12 cellular contexts compared by ENCODE assay signal in genomic region chr5:68378204-68378830, GRCh38.
A peak's percentile ranks its signal among the peaks of the same experiment; 100 is the strongest.
DNase-seq lines count a peak whose midpoint lies in the region; ATAC-seq and TF ChIP-seq lines count a peak whose summit lies in the region.
"Had no signal": no experiment of that assay in that cellular context is flagged by ENCODE, and none has a peak within 500 bp of the region (broad histone marks: within the 10 kb centered on the region; RNA-seq: fewer than 3 reads in every experiment).

No MANE protein-coding gene starts in this region.

- peaks cover 8% of the 10 kb centered on the region for H3K9me3 Mint-ChIP-seq in activated CD8-positive, alpha-beta T cell treated with anti-CD3 and anti-CD28 coated beads, Interleukin-2, amount 10 ng/mL, durations not matched to agents 7 days and 5 days (ENCODE audit: insufficient read depth)

- H3K4me1 ChIP-seq in gastroesophageal sphincter (no peaks in the 10 kb centered on the region), upper lobe of right lung (peaks cover 12% of the 10 kb centered on the region)
- H3K4me1 ChIP-seq: adrenal gland, testis had no signal

- no peak overlapping the region for H3K27ac ChIP-seq in gastroesophageal sphincter
- no peak overlapping the region for H3K27ac ChIP-seq in upper lobe of right lung
- H3K27ac ChIP-seq: adrenal gland, testis had no signal

- peaks cover 3% of the 10 kb centered on the region for H3K27me3 Mint-ChIP-seq in activated CD8-positive, alpha-beta T cell treated with anti-CD3 and anti-CD28 coated beads, Interleukin-2, amount 10 ng/mL, durations not matched to agents 7 days and 5 days (ENCODE audit: low read depth)

- H3K27ac Mint-ChIP-seq in activated CD8-positive, alpha-beta T cell treated with anti-CD3 and anti-CD28 coated beads, Interleukin-2, amount 10 ng/mL, durations not matched to agents 7 days and 5 days, result peak overlapping the region; percentile 93

- ATAC-seq in GM19452 (IDR thresholded peaks at IDR 0.05; ENCODE audit: unreplicated experiment) (peak; percentile 88), HG03108 (IDR thresholded peaks at IDR 0.05; ENCODE audit: unreplicated experiment) (peak; percentile 82), gastroesophageal sphincter (no peak), HG03039 (IDR thresholded peaks at IDR 0.05; ENCODE audit: unreplicated experiment) (no peak), upper lobe of right lung (no peak)
- peak; percentile 86 for ATAC-seq in activated CD8-positive, alpha-beta T cell treated with anti-CD3 and anti-CD28 coated beads, Interleukin-2, amount 10 ng/mL, durations not matched to agents 7 days and 5 days

- CTCF ChIA-PET in activated CD8-positive, alpha-beta T cell treated with anti-CD3 and anti-CD28 coated beads, Interleukin-2, amount 10 ng/mL, durations not matched to agents 7 days and 5 days (lab: Charles Lee), result interaction anchor here (0.7 to 4.0 kb wide), 13 partner anchors 8 to 106 kb away, joined by 3 to 25 read pairs (median 4); no protein-coding TSS in a partner anchor

- peaks cover 22% of the 10 kb centered on the region for H3K36me3 Mint-ChIP-seq in activated CD8-positive, alpha-beta T cell treated with anti-CD3 and anti-CD28 coated beads, Interleukin-2, amount 10 ng/mL, durations not matched to agents 7 days and 5 days (ENCODE audit: low read depth)

- H3K27me3 ChIP-seq in gastroesophageal sphincter, result no peaks in the 10 kb centered on the region
- no peaks in the 10 kb centered on the region for H3K27me3 ChIP-seq in upper lobe of right lung
- H3K27me3 ChIP-seq: adrenal gland, testis had no signal

- H3K9me3 ChIP-seq in gastroesophageal sphincter (no peaks in the 10 kb centered on the region), upper lobe of right lung (no peaks in the 10 kb centered on the region)
- H3K9me3 ChIP-seq: adrenal gland, testis had no signal

- WGBS in gastroesophageal sphincter (ENCODE audit: low coverage in 1 of 2), 2 donors, result 60% methylated on average over 1 of the region's 3 CpGs; no CpG with 5 or more reads in 1 of the 2 donors

- peak; percentile 25 for DNase-seq in ELF-1 (ENCODE audit: low read depth, low spot score)
- DNase-seq in activated CD8-positive, alpha-beta T cell treated with anti-CD3 and anti-CD28 coated beads, Interleukin-2, amount 10 ng/mL, durations not matched to agents 7 days and 5 days, result peak; percentile 75
- no peak for DNase-seq in upper lobe of right lung
- DNase-seq in ecto neural progenitor cell (ENCODE audit: low spot score), result no peak
- DNase-seq: adrenal gland, Calu3, glutamatergic neuron, testis had no signal

- H3K4me3 Mint-ChIP-seq in activated CD8-positive, alpha-beta T cell treated with anti-CD3 and anti-CD28 coated beads, Interleukin-2, amount 10 ng/mL, durations not matched to agents 7 days and 5 days, result peak overlapping the region; percentile 58

- peaks cover 77% of the 10 kb centered on the region for H3K4me1 Mint-ChIP-seq in activated CD8-positive, alpha-beta T cell treated with anti-CD3 and anti-CD28 coated beads, Interleukin-2, amount 10 ng/mL, durations not matched to agents 7 days and 5 days (ENCODE audit: low read depth)

- H3K4me3 ChIP-seq in gastroesophageal sphincter (no peak overlapping the region), upper lobe of right lung (no peak overlapping the region)
- H3K4me3 ChIP-seq: adrenal gland, testis had no signal

- intact Hi-C loops in upper lobe of right lung (cut with DNase I), result no loop called here

- POLR2A ChIA-PET in activated CD8-positive, alpha-beta T cell treated with anti-CD3 and anti-CD28 coated beads, Interleukin-2, amount 10 ng/mL, durations not matched to agents 7 days and 5 days (lab: Charles Lee), result interaction anchor here (0.9 to 1.3 kb wide), 3 partner anchors 8 to 90 kb away, joined by 3 to 8 read pairs (median 4); no protein-coding TSS in a partner anchor

- no peak for TF ChIP-seq POLR2A in gastroesophageal sphincter (IDR thresholded peaks at IDR 0.05)

- H3K36me3 ChIP-seq in gastroesophageal sphincter (no peaks in the 10 kb centered on the region), upper lobe of right lung (no peaks in the 10 kb centered on the region)
- H3K36me3 ChIP-seq: adrenal gland had no signal

- TF ChIP-seq EP300 in gastroesophageal sphincter (IDR thresholded peaks at IDR 0.05), result no peak

- TF ChIP-seq CTCF in gastroesophageal sphincter (IDR thresholded peaks at IDR 0.05) (no peak), upper lobe of right lung (IDR thresholded peaks at IDR 0.05) (no peak)

Comparison
In these comparisons a context has a peak if more than half of its experiments do, and no peak if none do; other contexts are left out.
1. DNase-seq: peak in ELF-1 (single experiment) and activated CD8-positive, alpha-beta T cell treated with anti-CD3 and anti-CD28 coated beads, Interleukin-2, amount 10 ng/mL, durations not matched to agents 7 days and 5 days (single experiment); none in upper lobe of right lung (single experiment) and ecto neural progenitor cell (single experiment).
2. ATAC-seq: peak in GM19452 (single experiment), HG03108 (single experiment) and activated CD8-positive, alpha-beta T cell treated with anti-CD3 and anti-CD28 coated beads, Interleukin-2, amount 10 ng/mL, durations not matched to agents 7 days and 5 days (single experiment); none in gastroesophageal sphincter (single experiment), HG03039 (single experiment) and upper lobe of right lung (single experiment).